10 cellular contexts compared by ENCODE assay signal in the genomic region with DNA sequence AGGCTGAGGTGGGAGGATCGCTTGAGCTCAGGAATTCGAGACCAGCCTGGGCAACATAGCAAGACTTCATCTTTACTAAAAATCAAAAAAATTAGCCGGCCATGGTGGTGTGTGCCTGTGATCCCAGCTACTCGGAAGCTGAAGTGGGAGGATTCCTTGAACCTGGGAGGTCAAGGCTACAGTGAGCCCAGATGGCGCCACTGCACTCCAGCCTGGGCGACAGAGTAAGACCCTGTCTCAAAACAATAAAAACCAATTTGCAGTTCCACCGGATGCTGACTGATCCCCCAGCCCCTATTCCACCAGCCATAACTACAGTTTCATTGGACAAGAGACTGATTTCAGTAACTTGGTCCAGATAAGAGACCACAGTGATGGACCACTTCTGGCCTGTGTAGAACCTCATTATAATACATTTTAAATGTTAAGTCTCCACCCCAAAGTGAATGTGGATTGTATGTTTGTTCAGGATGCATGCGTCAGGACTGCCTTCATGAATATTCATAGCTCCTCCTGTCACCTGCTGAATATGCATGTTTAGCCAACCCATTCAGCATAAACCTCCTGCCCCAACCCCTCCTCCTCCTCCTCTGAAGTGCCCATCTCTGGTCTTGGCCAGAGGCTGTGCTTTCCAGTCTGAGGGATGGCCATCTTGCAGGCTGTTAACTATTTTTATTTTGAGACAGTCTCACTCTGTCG. TPM values are rescaled to one million over a fixed set of nuclear protein-coding genes. Genes with fewer than 3 reads are reported as not detected.
A peak's percentile ranks its signal among the peaks of the same experiment; 100 is the strongest.
DNase-seq lines count a peak whose midpoint lies in the region; ATAC-seq, FAIRE-seq and TF ChIP-seq lines count a peak whose summit lies in the region.
"Had no signal": no experiment of that assay in that cellular context is flagged by ENCODE, and none has a peak within 500 bp of the region (broad histone marks: within the 10 kb centered on the region; RNA-seq: fewer than 3 reads in every experiment).

No MANE protein-coding gene starts in this region.

- H3K4me3 ChIP-seq in Jurkat, Clone E6-1 (ENCODE audit: low read length), result peak overlapping the region; percentile 99; the same call in 1 of the 2 replicates

- no peak for FAIRE-seq in RCC 7860 (lab: Jason Lieb, UNC)
- FAIRE-seq: islet of Langerhans had no signal

- TF ChIP-seq CTCF in nephron (IDR thresholded peaks at IDR 0.05; ENCODE audit: unreplicated experiment in 3 of 3), result no peak

- DNase-seq in ELF-1 (ENCODE audit: low read depth, low spot score) (peak; percentile 37), RCC 7860 (ENCODE audit: low spot score) (no peak), NCI-H187 (lab: John Stamatoyannopoulos, UW) (no peak), mucosa of gallbladder (ENCODE audit: low spot score) (no peak)
- DNase-seq in Jurkat, Clone E6-1 (ENCODE audit: low read depth, low spot score), result no peak
- DNase-seq in activated CD8-positive, alpha-beta T cell treated with anti-CD3 and anti-CD28 coated beads, Interleukin-2, amount 10 ng/mL, durations not matched to agents 7 days and 5 days, result no peak
- DNase-seq: central memory CD4-positive, alpha-beta T cell; SHP77 treated with DMSO at 0.1 percent for 48 hours had no signal

- H3K9me3 Mint-ChIP-seq in activated CD8-positive, alpha-beta T cell treated with anti-CD3 and anti-CD28 coated beads, Interleukin-2, amount 10 ng/mL, durations not matched to agents 7 days and 5 days (ENCODE audit: insufficient read depth), result no peaks in the 10 kb centered on the region
- H3K9me3 Mint-ChIP-seq in nephron, result no peaks in the 10 kb centered on the region

- peaks cover 54% of the 10 kb centered on the region for H3K36me3 Mint-ChIP-seq in activated CD8-positive, alpha-beta T cell treated with anti-CD3 and anti-CD28 coated beads, Interleukin-2, amount 10 ng/mL, durations not matched to agents 7 days and 5 days (ENCODE audit: low read depth)
- H3K36me3 Mint-ChIP-seq in nephron (ENCODE audit: low read depth), result peaks cover 13% of the 10 kb centered on the region

- ATAC-seq in activated CD8-positive, alpha-beta T cell treated with anti-CD3 and anti-CD28 coated beads, Interleukin-2, amount 10 ng/mL, durations not matched to agents 7 days and 5 days, result no peak

- H3K4me1 Mint-ChIP-seq in activated CD8-positive, alpha-beta T cell treated with anti-CD3 and anti-CD28 coated beads, Interleukin-2, amount 10 ng/mL, durations not matched to agents 7 days and 5 days (ENCODE audit: low read depth), result peaks cover 65% of the 10 kb centered on the region
- H3K4me1 Mint-ChIP-seq in nephron, result peaks cover 20% of the 10 kb centered on the region

- peak overlapping the region; percentile 99 for H3K27ac Mint-ChIP-seq in activated CD8-positive, alpha-beta T cell treated with anti-CD3 and anti-CD28 coated beads, Interleukin-2, amount 10 ng/mL, durations not matched to agents 7 days and 5 days
- H3K27ac Mint-ChIP-seq in nephron, result peak overlapping the region in 2 of 3 experiments; percentile 29 to 70

- H3K4me3 Mint-ChIP-seq in activated CD8-positive, alpha-beta T cell treated with anti-CD3 and anti-CD28 coated beads, Interleukin-2, amount 10 ng/mL, durations not matched to agents 7 days and 5 days, result peak overlapping the region; percentile 99
- peak overlapping the region; percentile 86 to 94 (median 86) for H3K4me3 Mint-ChIP-seq in nephron

- H3K27me3 Mint-ChIP-seq in activated CD8-positive, alpha-beta T cell treated with anti-CD3 and anti-CD28 coated beads, Interleukin-2, amount 10 ng/mL, durations not matched to agents 7 days and 5 days (ENCODE audit: low read depth), result no peaks in the 10 kb centered on the region
- no peaks in the 10 kb centered on the region for H3K27me3 Mint-ChIP-seq in nephron (ENCODE audit: low read depth)

- POLR2A ChIA-PET in activated CD8-positive, alpha-beta T cell treated with anti-CD3 and anti-CD28 coated beads, Interleukin-2, amount 10 ng/mL, durations not matched to agents 7 days and 5 days (lab: Charles Lee), result interaction anchor here (1.0 to 4.1 kb wide), 3 partner anchors 7 to 159 kb away, joined by 3 to 112 read pairs (median 18); a partner anchor contains a TSS

- CTCF ChIA-PET in activated CD8-positive, alpha-beta T cell treated with anti-CD3 and anti-CD28 coated beads, Interleukin-2, amount 10 ng/mL, durations not matched to agents 7 days and 5 days (lab: Charles Lee), result interaction anchor here (0.9 to 4.0 kb wide), 5 partner anchors 12 to 20 kb away, joined by 3 to 46 read pairs (median 6); no protein-coding TSS in a partner anchor

RNA-seq across cellular contexts. Expression of a gene that starts 2.3 kb away (rescaled TPM):
- polyA plus RNA-seq in Jurkat, Clone E6-1 (2012; ENCODE audit: insufficient read depth, insufficient read length), result 198 TPM
- 100 to 1,000 TPM; 132 to 136 TPM for total RNA-seq in activated CD8-positive, alpha-beta T cell treated with anti-CD3 and anti-CD28 coated beads, Interleukin-2, amount 10 ng/mL, durations not matched to agents 7 days and 5 days
- total RNA-seq in mucosa of gallbladder, result 26.4 TPM

RNA-seq across cellular contexts. Expression of a gene that starts 6.7 kb away (rescaled TPM):
- 30.1 TPM for polyA plus RNA-seq in Jurkat, Clone E6-1 (2012; ENCODE audit: insufficient read depth, insufficient read length)
- total RNA-seq in activated CD8-positive, alpha-beta T cell treated with anti-CD3 and anti-CD28 coated beads, Interleukin-2, amount 10 ng/mL, durations not matched to agents 7 days and 5 days, result 10 to 100 TPM; 21.9 to 22.4 TPM
- total RNA-seq in mucosa of gallbladder, result 60.5 TPM

RNA-seq across cellular contexts. Expression of a gene that starts 6.9 kb away (rescaled TPM):
- polyA plus RNA-seq in Jurkat, Clone E6-1 (2012; ENCODE audit: insufficient read depth, insufficient read length), result 164 TPM
- total RNA-seq in activated CD8-positive, alpha-beta T cell treated with anti-CD3 and anti-CD28 coated beads, Interleukin-2, amount 10 ng/mL, durations not matched to agents 7 days and 5 days, result 100 to 1,000 TPM; 284 to 311 TPM
- total RNA-seq in mucosa of gallbladder, result 16.2 TPM

RNA-seq across cellular contexts. Expression of a gene that starts 30.3 kb away (rescaled TPM):
- polyA plus RNA-seq in Jurkat, Clone E6-1 (2012; ENCODE audit: insufficient read depth, insufficient read length), result 2.3 TPM
- under 1 TPM; 0.45 to 0.91 TPM for total RNA-seq in activated CD8-positive, alpha-beta T cell treated with anti-CD3 and anti-CD28 coated beads, Interleukin-2, amount 10 ng/mL, durations not matched to agents 7 days and 5 days
- total RNA-seq in mucosa of gallbladder, result 1.6 TPM

Comparison
In these comparisons a context has a peak if more than half of its experiments do, and no peak if none do; other contexts are left out.
1. RNA of a gene that starts 6.9 kb away (total RNA-seq): 284 to 311 TPM in activated CD8-positive, alpha-beta T cell treated with anti-CD3 and anti-CD28 coated beads, Interleukin-2, amount 10 ng/mL, durations not matched to agents 7 days and 5 days; 16.2 TPM in mucosa of gallbladder (single experiment); every median in the first group is over 10 times any median in the second.